In genomic region chr14:103803661-103804060, GRCh38 we compare ENCODE assay signal across 19 cellular contexts. TPM values are rescaled to one million over a fixed set of nuclear protein-coding genes. Genes with fewer than 3 reads are reported as not detected.
DNase-seq lines count a peak whose midpoint lies in the region; ATAC-seq, FAIRE-seq and TF ChIP-seq lines count a peak whose summit lies in the region.
"Had no signal": no experiment of that assay in that cellular context is flagged by ENCODE, and none has a peak within 500 bp of the region (broad histone marks: within the 10 kb centered on the region; RNA-seq: fewer than 3 reads in every experiment).

No MANE protein-coding gene starts in this region.

- H3K9me3 ChIP-seq in upper lobe of left lung = no peaks in the 10 kb centered on the region
- H3K9me3 ChIP-seq: thoracic aorta had no signal

- DNase-seq in AG20443 (ENCODE audit: low spot score) (peak; percentile 46), MV-4-11 (lab: John Stamatoyannopoulos, UW) (peak; percentile 2), bronchial epithelial cell (ENCODE audit: low read depth) (peak; percentile 89), kidney tubule cell (ENCODE audit: low spot score) (peak; percentile 65), nucleus accumbens (lab: John Stamatoyannopoulos, UW) (no peak), SHP77 (lab: John Stamatoyannopoulos, UW) (no peak), upper lobe of left lung (no peak)
- DNase-seq: activated CD8-positive, alpha-beta memory T cell treated with anti-CD3 and anti-CD28 coated beads for 24 hours; activated effector memory CD4-positive, alpha-beta T cell treated with Interleukin-2 at 50 U/mL for 16 hours; DMS153; dorsolateral prefrontal cortex; foreskin melanocyte; GOT3; NCI-H1436 had no signal

- ATAC-seq in HG03196 (IDR thresholded peaks at IDR 0.05; ENCODE audit: unreplicated experiment) = no peak
- no peak for ATAC-seq in upper lobe of left lung (ENCODE audit: low FRiP score in 2 of 2)
- ATAC-seq: natural killer cell treated with Interleukin-12 subunit alpha and Interleukin-12 subunit beta and Interleukin-15 and Interleukin-18, amount 100 ng/mL, for 72 hours had no signal

- H3K36me3 ChIP-seq in bronchial epithelial cell (ENCODE audit: control insufficient read depth, insufficient read depth, low read length) (no peaks in the 10 kb centered on the region), upper lobe of left lung (no peaks in the 10 kb centered on the region)
- H3K36me3 ChIP-seq: thoracic aorta had no signal

- no peak for TF ChIP-seq EP300 in upper lobe of left lung (IDR thresholded peaks at IDR 0.05)

- no peak for FAIRE-seq in bronchial epithelial cell (lab: Jason Lieb, UNC)

- no peak overlapping the region for H3K27ac ChIP-seq in upper lobe of left lung
- H3K27ac ChIP-seq: dorsolateral prefrontal cortex, thoracic aorta, VCaP had no signal

- no peak for TF ChIP-seq POLR2A in upper lobe of left lung (IDR thresholded peaks at IDR 0.05)

- TF ChIP-seq CTCF in bronchial epithelial cell (IDR thresholded peaks at IDR 0.05; ENCODE audit: insufficient read depth, low read length, severe bottlenecking) (no peak), upper lobe of left lung (IDR thresholded peaks at IDR 0.05) (no peak)

- no peaks in the 10 kb centered on the region for H3K27me3 ChIP-seq in bronchial epithelial cell (ENCODE audit: control insufficient read depth, insufficient read depth, low read length)
- no peaks in the 10 kb centered on the region for H3K27me3 ChIP-seq in upper lobe of left lung
- H3K27me3 ChIP-seq: dorsolateral prefrontal cortex had no signal

- H3K4me1 ChIP-seq in upper lobe of left lung = peaks cover 2 to 37% (median 19%) of the 10 kb centered on the region in 4 donors

- no peak overlapping the region for H3K4me3 ChIP-seq in bronchial epithelial cell (ENCODE audit: low read depth, low read length)
- H3K4me3 ChIP-seq in upper lobe of left lung = no peak overlapping the region
- H3K4me3 ChIP-seq: dorsolateral prefrontal cortex, lung, thoracic aorta had no signal

RNA-seq across cellular contexts. Expression of gene PPP1R13B, which starts 43.7 kb away (rescaled TPM):
- total RNA-seq in bronchial epithelial cell (4.2 and 7.3 TPM in 2 replicates), upper lobe of left lung (100 to 1,000 TPM in 1 of 6 donors, 10 to 100 TPM in 5; 37.0 to 117 (median 71.1) TPM)

Comparison
In these comparisons a context has a peak if more than half of its experiments do, and no peak if none do; other contexts are left out.
1. DNase-seq: peak in AG20443 (single experiment), MV-4-11 (single experiment), bronchial epithelial cell (single experiment) and kidney tubule cell (single experiment); none in nucleus accumbens (0 of 56), SHP77 (0 of 2) and upper lobe of left lung (0 of 2).